ENCODE assay signal across 8 cellular contexts in the genomic region with DNA sequence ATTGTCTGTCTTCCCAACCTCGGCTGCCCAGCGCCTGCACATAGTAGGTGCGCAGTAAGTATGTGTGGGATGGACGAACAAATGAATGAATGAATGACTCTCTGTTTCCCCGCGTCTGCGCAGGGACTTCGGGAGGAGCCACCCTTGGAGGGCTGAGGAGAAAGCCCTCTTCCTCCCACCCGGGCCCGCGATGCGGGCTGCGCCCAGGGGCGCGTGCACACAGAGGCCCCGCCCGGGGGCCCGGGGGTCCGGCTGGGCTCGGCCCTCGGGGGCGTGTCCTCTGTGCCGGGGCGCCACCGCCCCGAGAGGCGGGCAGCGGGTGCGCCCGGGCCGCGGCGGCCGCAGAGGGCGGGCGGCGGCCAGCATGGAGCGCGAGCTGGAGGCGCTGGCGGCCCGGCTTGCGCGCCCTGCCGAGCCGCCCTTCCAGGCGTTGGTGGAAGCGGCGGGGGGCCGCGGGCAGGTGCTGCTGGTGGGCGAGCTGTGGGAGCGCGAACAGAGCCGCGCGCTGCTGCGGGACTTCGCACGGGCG. TPM values are rescaled to one million over a fixed set of nuclear protein-coding genes. Genes with fewer than 3 reads are reported as not detected.
A peak's percentile ranks its signal among the peaks of the same experiment; 100 is the strongest.
DNase-seq lines count a peak whose midpoint lies in the region; ATAC-seq and TF ChIP-seq lines count a peak whose summit lies in the region.

C2orf72 (plus strand) TSS at position 322 of the 529 bp plus-strand sequence; CDS start at position 365, 43 bp downstream.

- H3K4me3 ChIP-seq in iPS DF 6.9 (ENCODE audit: low read length) = peak within 1 kb of the TSS; percentile 56; the same call in 1 of the 2 replicates
- H3K4me3 ChIP-seq in tibial nerve = peak within 1 kb of the TSS in 2 of 4 donors; percentile 14 to 47

- no peak for ATAC-seq in stimulated activated memory B cell treated with anti-CD40 and anti-IgM and Interleukin-4, amounts not matched to agents 10 μg/mL and 1 μg/mL and 100 μg/mL, for 72 hours
- no peak for ATAC-seq in HG03097 (IDR thresholded peaks at IDR 0.05; ENCODE audit: low FRiP score, unreplicated experiment)

- peak within 1 kb of the TSS; percentile 64 for H3K4me3 Mint-ChIP-seq in stimulated activated memory B cell treated with anti-CD40 and anti-IgM and Interleukin-4, amounts not matched to agents 10 μg/mL and 1 μg/mL and 100 μg/mL, for 72 hours

- peaks cover 28% of the 10 kb centered on the region for H3K4me1 Mint-ChIP-seq in stimulated activated memory B cell treated with anti-CD40 and anti-IgM and Interleukin-4, amounts not matched to agents 10 μg/mL and 1 μg/mL and 100 μg/mL, for 72 hours

- H3K9me3 ChIP-seq in iPS DF 6.9 (ENCODE audit: control insufficient read depth, insufficient read depth, low read length) (no peaks in the 10 kb centered on the region), tibial nerve (no peaks in the 10 kb centered on the region)

- H3K27me3 Mint-ChIP-seq in stimulated activated memory B cell treated with anti-CD40 and anti-IgM and Interleukin-4, amounts not matched to agents 10 μg/mL and 1 μg/mL and 100 μg/mL, for 72 hours = peaks cover 59% of the 10 kb centered on the region

- no peak for TF ChIP-seq EP300 in tibial nerve (IDR thresholded peaks at IDR 0.05)

- no peaks in the 10 kb centered on the region for H3K36me3 Mint-ChIP-seq in stimulated activated memory B cell treated with anti-CD40 and anti-IgM and Interleukin-4, amounts not matched to agents 10 μg/mL and 1 μg/mL and 100 μg/mL, for 72 hours

- H3K4me1 ChIP-seq in iPS DF 6.9 (ENCODE audit: control insufficient read depth, insufficient read depth, low read length) (peaks cover 1% of the 10 kb centered on the region; the same call in 1 of the 2 replicates), tibial nerve (peaks cover 0 to 15% (median 0%) of the 10 kb centered on the region in 4 donors)

- H3K36me3 ChIP-seq in iPS DF 6.9 (ENCODE audit: control insufficient read depth, insufficient read depth, low read length) = no peaks in the 10 kb centered on the region
- H3K36me3 ChIP-seq in tibial nerve = no peaks in the 10 kb centered on the region

- no peak for TF ChIP-seq CTCF in tibial nerve (IDR thresholded peaks at IDR 0.05)

- no peak within 1 kb of the TSS for H3K27ac ChIP-seq in iPS DF 6.9 (ENCODE audit: low read length)
- H3K27ac ChIP-seq in tibial nerve = no peak within 1 kb of the TSS

- no peak for TF ChIP-seq POLR2A in tibial nerve (IDR thresholded peaks at IDR 0.05)

- H3K27me3 ChIP-seq in iPS DF 6.9 (ENCODE audit: control insufficient read depth, insufficient read depth, low read length) = peaks cover 23% of the 10 kb centered on the region
- peaks cover 0 to 66% of the 10 kb centered on the region in 2 donors for H3K27me3 ChIP-seq in tibial nerve

- H3K27ac Mint-ChIP-seq in stimulated activated memory B cell treated with anti-CD40 and anti-IgM and Interleukin-4, amounts not matched to agents 10 μg/mL and 1 μg/mL and 100 μg/mL, for 72 hours = no peak within 1 kb of the TSS

- H3K9me3 Mint-ChIP-seq in stimulated activated memory B cell treated with anti-CD40 and anti-IgM and Interleukin-4, amounts not matched to agents 10 μg/mL and 1 μg/mL and 100 μg/mL, for 72 hours = no peaks in the 10 kb centered on the region

- peak; percentile 60 for DNase-seq in NCI-H2227 (lab: John Stamatoyannopoulos, UW; ENCODE audit: unreplicated experiment)
- DNase-seq in NCI-H2227 treated with DMSO at 0.1 percent for 48 hours (lab: John Stamatoyannopoulos, UW) = no peak
- peak; percentile 22 for DNase-seq in SW480 (ENCODE audit: low spot score)
- DNase-seq in iPS DF 6.9 (ENCODE audit: low read depth, low spot score) = no peak
- DNase-seq in tibial nerve (ENCODE audit: low spot score in 2 of 2) = no peak
- no peak for DNase-seq in activated gamma-delta T cell treated with Interleukin-2 at 50 U/mL for 16 hours

- WGBS in iPS DF 6.9 (ENCODE audit: insufficient coverage, insufficient read length) = no CpG with 5 or more reads among the region's 61 CpGs
- WGBS in tibial nerve, 2 donors = 2 to 4% methylated on average over 12 to 32 of the region's 61 CpGs

RNA-seq across cellular contexts. Expression of gene C2orf72, which starts in this region (rescaled TPM):
- total RNA-seq in tibial nerve = 1 to 10 TPM in 1 of 4 donors, under 1 TPM in 2, not detected in 1; 0.20 to 2.6 (median 0.42) TPM

Comparison
In these comparisons a context has a peak if more than half of its experiments do, and no peak if none do; other contexts are left out.
1. DNase-seq: peak in NCI-H2227 (single experiment) and SW480 (single experiment); none in NCI-H2227 treated with DMSO at 0.1 percent for 48 hours (single experiment), iPS DF 6.9 (single experiment), tibial nerve (0 of 2) and activated gamma-delta T cell treated with Interleukin-2 at 50 U/mL for 16 hours (single experiment).